ENCODE assay signal across 11 cellular contexts in genomic region chr4:8126523-8126922, GRCh38.
"Had no signal": no experiment of that assay in that cellular context is flagged by ENCODE, and none has a peak within 500 bp of the region (broad histone marks: within the 10 kb centered on the region; RNA-seq: fewer than 3 reads in every experiment).

No MANE protein-coding gene starts in this region.

- H3K4me2 ChIP-seq: GM23338, KMS-11 had no signal

- H3K27ac ChIP-seq: HL-60, KMS-11 had no signal

- H3K4me3 Mint-ChIP-seq: GM23338, HFFc6, IgD-negative memory B cell had no signal

- H3K4me3 ChIP-seq: GM23338, HAP-1 had no signal

- H3K27ac Mint-ChIP-seq: GM23338, HFFc6, IgD-negative memory B cell had no signal

- H3K9ac ChIP-seq: KMS-11 had no signal

- FAIRE-seq: H1, H54, HepG2 had no signal

- H3K36me3 ChIP-seq: HAP-1 had no signal

- H3K36me3 Mint-ChIP-seq: IgD-negative memory B cell had no signal

- H3K4me1 Mint-ChIP-seq: IgD-negative memory B cell had no signal

- H3K9me3 ChIP-seq: HAP-1 had no signal

- H3K4me1 ChIP-seq: HAP-1 had no signal

- ATAC-seq: HCT116, HepG2 had no signal

- H3K9me3 Mint-ChIP-seq: GM23338, HFFc6, IgD-negative memory B cell had no signal

- DNase-seq: HFFc6, KBM-7 had no signal

- H2AFZ ChIP-seq: GM23338 had no signal
